ENCODE assay signal across 8 cellular contexts in the genomic region with DNA sequence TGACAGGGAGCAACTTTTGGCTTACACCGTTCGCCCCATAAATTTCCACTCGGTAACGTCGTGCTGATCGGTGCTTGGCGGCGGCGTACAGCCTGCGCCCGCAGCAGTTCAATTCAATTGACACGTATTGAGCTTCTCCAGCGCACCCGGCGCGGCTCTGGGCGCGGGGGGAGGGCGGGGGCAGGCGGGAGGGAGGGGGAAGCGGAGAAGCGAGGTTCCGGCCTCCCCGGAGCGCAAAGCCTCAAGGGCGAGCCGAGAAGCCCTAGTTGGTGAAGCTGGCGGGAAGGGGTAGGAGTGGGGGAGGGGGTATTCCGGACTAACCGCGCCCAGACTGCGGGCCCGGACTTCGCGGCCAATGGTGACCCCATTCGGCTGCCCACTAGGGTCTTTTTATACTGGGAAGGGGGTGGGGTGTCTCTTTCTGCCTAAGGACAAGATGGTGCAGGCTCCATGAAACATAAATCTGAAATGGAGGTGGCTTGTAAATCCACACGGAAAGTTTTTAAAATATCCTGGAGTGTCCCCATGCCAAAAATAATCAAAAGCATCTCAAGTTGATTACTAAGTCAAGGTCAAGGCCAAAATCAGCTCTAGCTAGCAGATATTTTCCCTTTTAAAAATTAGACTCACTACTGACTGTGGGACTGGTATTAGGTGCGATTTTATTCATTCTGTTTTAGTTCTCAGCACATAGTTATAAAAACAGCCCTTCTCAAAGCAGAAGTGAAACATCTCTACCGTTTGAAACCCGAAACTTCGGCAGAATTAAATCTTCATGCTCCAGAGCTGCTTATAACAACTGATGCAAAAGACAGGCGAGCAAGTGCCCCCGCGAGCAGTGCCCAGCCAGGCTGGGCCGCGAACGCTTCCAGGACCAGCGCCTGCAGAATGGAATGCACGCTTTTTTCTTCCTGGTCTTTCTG. TPM values are rescaled to one million over a fixed set of nuclear protein-coding genes. Genes with fewer than 3 reads are reported as not detected.
DNase-seq lines count a peak whose midpoint lies in the region; ATAC-seq lines count a peak whose summit lies in the region.

No MANE protein-coding gene starts in this region.

- DNase-seq in NCI-H510A treated with DMSO at 0.1 percent for 48 hours (lab: John Stamatoyannopoulos, UW) (peak; percentile 19), NCI-H510A (lab: John Stamatoyannopoulos, UW) (no peak), NOMO-1 (lab: John Stamatoyannopoulos, UW; ENCODE audit: unreplicated experiment in 2 of 2) (peak; percentile 46 to 71), left ventricle myocardium superior (peak; percentile 62), skeletal muscle cell (ENCODE audit: low read depth) (no peak), midbrain (lab: John Stamatoyannopoulos, UW) (no peak)
- DNase-seq in activated T-cell treated with anti-CD3 and anti-CD28 coated beads, Interleukin-2, amount 50 U/mL, for 48 hours, result peak; percentile 63 to 70

- H3K4me3 ChIP-seq in skeletal muscle cell (ENCODE audit: low read depth, low read length), result peak overlapping the region; percentile 59

- intact Hi-C loops in left ventricle myocardium superior (cut with micrococcal nuclease), result no loop called here

- ATAC-seq in HG03066 (IDR thresholded peaks at IDR 0.05; ENCODE audit: low read depth, unreplicated experiment) (peak; percentile 35), left ventricle myocardium superior (peak; percentile 9)

RNA-seq across cellular contexts. Expression of gene BCOR, which starts 1.5 kb away (rescaled TPM):
- 16.4 TPM for total RNA-seq in left ventricle myocardium superior

Comparison
In these comparisons a context has a peak if more than half of its experiments do, and no peak if none do; other contexts are left out.
1. DNase-seq: peak in NCI-H510A treated with DMSO at 0.1 percent for 48 hours (single experiment), NOMO-1 (2 of 2), activated T-cell treated with anti-CD3 and anti-CD28 coated beads, Interleukin-2, amount 50 U/mL, for 48 hours (2 of 2) and left ventricle myocardium superior (single experiment); none in NCI-H510A (single experiment), skeletal muscle cell (single experiment) and midbrain (single experiment).